ENCODE assay signal across 13 cellular contexts in genomic region chr3:124883766-124884473, GRCh38. TPM values are rescaled to one million over a fixed set of nuclear protein-coding genes. Genes with fewer than 3 reads are reported as not detected.
DNase-seq lines count a peak whose midpoint lies in the region; ATAC-seq, FAIRE-seq and TF ChIP-seq lines count a peak whose summit lies in the region.
"Had no signal": no experiment of that assay in that cellular context is flagged by ENCODE, and none has a peak within 500 bp of the region (broad histone marks: within the 10 kb centered on the region; RNA-seq: fewer than 3 reads in every experiment).

No MANE protein-coding gene starts in this region.

- H3K36me3 ChIP-seq in astrocyte (ENCODE audit: insufficient read depth, low read length) (peaks cover 3% of the 10 kb centered on the region), iPS-18a (ENCODE audit: control insufficient read depth, low read depth, low read length) (no peaks in the 10 kb centered on the region), thoracic aorta (no peaks in the 10 kb centered on the region)

- H4K20me1 ChIP-seq in astrocyte (ENCODE audit: insufficient read depth, low read length) = no peaks in the 10 kb centered on the region

- H3K4me2 ChIP-seq in astrocyte (ENCODE audit: low read length) = peak overlapping the region; percentile 94

- H3K9ac ChIP-seq in astrocyte (ENCODE audit: low read length) (peak overlapping the region; percentile 40), iPS-18a (ENCODE audit: low read length) (peak overlapping the region; percentile 4)

- ATAC-seq in thoracic aorta (ENCODE audit: insufficient number of reproducible peaks, low FRiP score, low read depth) (no peak), GM21528 (IDR thresholded peaks at IDR 0.05; ENCODE audit: low FRiP score, unreplicated experiment) (no peak)
- ATAC-seq in stimulated activated naive B cell treated with anti-CD40 and anti-IgM and Interleukin-4, amounts not matched to agents 10 μg/mL and 1 μg/mL and 100 μg/mL, for 72 hours (replicated peaks) = no peak

- H3K27me3 ChIP-seq in astrocyte (ENCODE audit: insufficient read depth, low read length) (no peaks in the 10 kb centered on the region), iPS-18a (ENCODE audit: control insufficient read depth, insufficient read depth, low read length) (peaks cover 8% of the 10 kb centered on the region), thoracic aorta (replicated peaks; ENCODE audit: insufficient read depth) (no peaks in the 10 kb centered on the region)

- H3K4me3 ChIP-seq in astrocyte (ENCODE audit: insufficient read depth, low read depth, low read length) (no peak overlapping the region), iPS-18a (ENCODE audit: low read length) (peak overlapping the region; percentile 36), thoracic aorta (no peak overlapping the region)

- H3K4me1 Mint-ChIP-seq in HFFc6 (ENCODE audit: low read depth) = peaks cover 67% of the 10 kb centered on the region
- peaks cover 42% of the 10 kb centered on the region for H3K4me1 Mint-ChIP-seq in astrocyte (ENCODE audit: low read depth, unreplicated experiment)
- H3K4me1 Mint-ChIP-seq in stimulated activated naive B cell treated with anti-CD40 and anti-IgM and Interleukin-4, amounts not matched to agents 10 μg/mL and 1 μg/mL and 100 μg/mL, for 72 hours = peaks cover 9 to 24% of the 10 kb centered on the region in 2 donors

- H3K4me3 Mint-ChIP-seq in HFFc6 (peak overlapping the region; percentile 92), astrocyte (ENCODE audit: unreplicated experiment) (peak overlapping the region; percentile 70)
- H3K4me3 Mint-ChIP-seq in stimulated activated naive B cell treated with anti-CD40 and anti-IgM and Interleukin-4, amounts not matched to agents 10 μg/mL and 1 μg/mL and 100 μg/mL, for 72 hours = no peak overlapping the region
- H3K4me3 Mint-ChIP-seq: stimulated activated naive CD8-positive, alpha-beta T cell treated with anti-CD3 and anti-CD28 coated beads, Interleukin-15, Interleukin-2, amounts not matched to agents 100 ng/mL and 50 ng/mL, for 24 hours had no signal

- H3K27ac Mint-ChIP-seq in HFFc6 (peak overlapping the region; percentile 76), astrocyte (ENCODE audit: unreplicated experiment) (peak overlapping the region; percentile 44)
- no peak overlapping the region for H3K27ac Mint-ChIP-seq in stimulated activated naive B cell treated with anti-CD40 and anti-IgM and Interleukin-4, amounts not matched to agents 10 μg/mL and 1 μg/mL and 100 μg/mL, for 72 hours
- H3K27ac Mint-ChIP-seq: stimulated activated naive CD8-positive, alpha-beta T cell treated with anti-CD3 and anti-CD28 coated beads, Interleukin-15, Interleukin-2, amounts not matched to agents 100 ng/mL and 50 ng/mL, for 24 hours had no signal

- H3K27ac ChIP-seq in astrocyte (ENCODE audit: low read depth, low read length) (peak overlapping the region; percentile 56), iPS-18a (ENCODE audit: low read length) (no peak overlapping the region), thoracic aorta (peak overlapping the region; percentile 92 to 97)

- peaks cover 64% of the 10 kb centered on the region for H3K79me2 ChIP-seq in astrocyte (ENCODE audit: insufficient read depth, low read length)

- H3K9me3 Mint-ChIP-seq in HFFc6 (no peaks in the 10 kb centered on the region), astrocyte (ENCODE audit: unreplicated experiment) (no peaks in the 10 kb centered on the region)
- H3K9me3 Mint-ChIP-seq in stimulated activated naive B cell treated with anti-CD40 and anti-IgM and Interleukin-4, amounts not matched to agents 10 μg/mL and 1 μg/mL and 100 μg/mL, for 72 hours = no peaks in the 10 kb centered on the region
- H3K9me3 Mint-ChIP-seq: stimulated activated naive CD8-positive, alpha-beta T cell treated with anti-CD3 and anti-CD28 coated beads, Interleukin-15, Interleukin-2, amounts not matched to agents 100 ng/mL and 50 ng/mL, for 24 hours had no signal

- no peaks in the 10 kb centered on the region for H3K9me3 ChIP-seq in astrocyte (ENCODE audit: insufficient read depth, low read depth, low read length)
- H3K9me3 ChIP-seq in iPS-18a (ENCODE audit: control insufficient read depth, low read depth, low read length) = no peaks in the 10 kb centered on the region
- H3K9me3 ChIP-seq in thoracic aorta = no peaks in the 10 kb centered on the region

- H3K27me3 Mint-ChIP-seq in HFFc6 (ENCODE audit: insufficient read depth) (no peaks in the 10 kb centered on the region; the same call in 1 of the 2 replicates), astrocyte (ENCODE audit: low read depth, unreplicated experiment) (no peaks in the 10 kb centered on the region)
- H3K27me3 Mint-ChIP-seq in stimulated activated naive B cell treated with anti-CD40 and anti-IgM and Interleukin-4, amounts not matched to agents 10 μg/mL and 1 μg/mL and 100 μg/mL, for 72 hours = peaks cover 55 to 60% of the 10 kb centered on the region in 2 donors

- no peak for TF ChIP-seq CTCF in HFFc6 (IDR thresholded peaks at IDR 0.05)
- TF ChIP-seq CTCF in astrocyte (IDR thresholded peaks at IDR 0.05; ENCODE audit: insufficient read depth, low read depth, low read length) = no peak
- TF ChIP-seq CTCF in thoracic aorta (IDR thresholded peaks at IDR 0.05) = no peak

- H3K4me1 ChIP-seq in astrocyte (ENCODE audit: insufficient read depth, low read length) (peaks cover 60% of the 10 kb centered on the region), iPS-18a (ENCODE audit: control insufficient read depth, low read depth, low read length) (peaks cover 44% of the 10 kb centered on the region), thoracic aorta (ENCODE audit: control insufficient read depth in 1 of 2, low read depth in 2 of 2) (peaks cover 47 to 75% of the 10 kb centered on the region in 2 donors)

- peak; percentile 17 for DNase-seq in HFFc6
- DNase-seq in astrocyte (ENCODE audit: low read depth) = peak; percentile 60
- no peak for DNase-seq in thoracic aorta (ENCODE audit: low spot score)
- DNase-seq in activated CD8-positive, alpha-beta memory T cell treated with anti-CD3 and anti-CD28 coated beads, Interleukin-2, amount 50 U/mL, for 48 hours = no peak
- no peak for DNase-seq in stimulated activated naive B cell treated with anti-CD40 and anti-IgM and Interleukin-4, amounts not matched to agents 10 μg/mL and 1 μg/mL and 100 μg/mL, for 72 hours
- DNase-seq: amygdala; midbrain; NCI-H526 treated with DMSO at 0.1 percent for 48 hours; stimulated activated CD4-positive, alpha-beta T cell treated with anti-CD3 and anti-CD28 coated beads, Interleukin-4, amount 100 ng/mL, for 24 hours had no signal

- 0 out of 2 replicates have a peak, but pooled peaks cover 6% of the 10 kb centered on the region for H3K36me3 Mint-ChIP-seq in HFFc6 (ENCODE audit: low read depth)
- H3K36me3 Mint-ChIP-seq in astrocyte (ENCODE audit: low read depth, unreplicated experiment) = no peaks in the 10 kb centered on the region
- H3K36me3 Mint-ChIP-seq in stimulated activated naive B cell treated with anti-CD40 and anti-IgM and Interleukin-4, amounts not matched to agents 10 μg/mL and 1 μg/mL and 100 μg/mL, for 72 hours = no peaks in the 10 kb centered on the region

- no peak for FAIRE-seq in astrocyte (lab: Jason Lieb, UNC)

- H2AFZ ChIP-seq in astrocyte (ENCODE audit: low read depth, low read length) = no peak overlapping the region

RNA-seq across cellular contexts. Expression of gene ITGB5, which starts 3.2 kb away (rescaled TPM):
- 100 to 1,000 TPM; 203 to 332 (median 220) TPM for total RNA-seq in HFFc6 (2021; fragmentation: NEBNext Ultra II Directional; extraction: Animal tissue kit (Norgen Biotek cat#: 25700))
- 139 and 201 TPM in 2 replicates for total RNA-seq in astrocyte
- total RNA-seq in thoracic aorta = 100 to 1,000 TPM; 576 to 592 TPM

RNA-seq across cellular contexts. Expression of gene MUC13, which starts 50.6 kb away (rescaled TPM):
- total RNA-seq in HFFc6 (2021; fragmentation: NEBNext Ultra II Directional; extraction: Animal tissue kit (Norgen Biotek cat#: 25700)) = under 1 TPM in 4 of 6 experiments, not detected in 2; 0.06 to 0.21 (median 0.09) TPM
- total RNA-seq in astrocyte (not detected in 2 replicates), thoracic aorta (under 1 TPM in 1 of 2 donors, not detected in 1; 0.49 TPM)
- total RNA-seq: pulmonary artery endothelial cell had no signal

Comparison
In these comparisons a context has a peak if more than half of its experiments do, and no peak if none do; other contexts are left out.
1. DNase-seq: peak in HFFc6 (single experiment) and astrocyte (single experiment); none in thoracic aorta (single experiment), activated CD8-positive, alpha-beta memory T cell treated with anti-CD3 and anti-CD28 coated beads, Interleukin-2, amount 50 U/mL, for 48 hours (single experiment) and stimulated activated naive B cell treated with anti-CD40 and anti-IgM and Interleukin-4, amounts not matched to agents 10 μg/mL and 1 μg/mL and 100 μg/mL, for 72 hours (single experiment).
2. H3K4me3 Mint-ChIP-seq: peak in HFFc6 (single experiment) and astrocyte (single experiment); none in stimulated activated naive B cell treated with anti-CD40 and anti-IgM and Interleukin-4, amounts not matched to agents 10 μg/mL and 1 μg/mL and 100 μg/mL, for 72 hours (0 of 2).